ENCODE assay signal across 24 cellular contexts in the genomic region with DNA sequence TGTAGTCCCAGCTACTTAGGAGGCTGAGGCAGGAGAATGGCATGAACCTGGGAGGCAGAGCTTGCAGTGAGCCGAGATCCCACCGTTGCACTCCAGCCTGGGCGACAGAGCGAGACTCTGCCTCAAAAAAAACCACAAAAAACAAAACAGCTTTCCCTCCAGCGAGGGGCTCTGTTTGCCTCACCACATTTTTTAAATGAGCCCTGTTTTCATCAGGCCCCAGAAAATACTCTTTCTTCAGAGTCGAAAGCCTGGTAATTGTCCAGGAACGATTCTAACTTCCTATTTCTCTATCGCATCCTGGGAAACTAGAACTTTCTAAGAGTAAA. TPM values are rescaled to one million over a fixed set of nuclear protein-coding genes. Genes with fewer than 3 reads are reported as not detected.
DNase-seq lines count a peak whose midpoint lies in the region; ATAC-seq, FAIRE-seq and TF ChIP-seq lines count a peak whose summit lies in the region.
"Had no signal": no experiment of that assay in that cellular context is flagged by ENCODE, and none has a peak within 500 bp of the region (broad histone marks: within the 10 kb centered on the region; RNA-seq: fewer than 3 reads in every experiment).

No MANE protein-coding gene starts in this region.

- no peaks in the 10 kb centered on the region for H3K9me3 ChIP-seq in DOHH2 (ENCODE audit: control insufficient read depth, insufficient read depth, low read length)
- no peaks in the 10 kb centered on the region for H3K9me3 ChIP-seq in GM12878 (replicated peaks; ENCODE audit: control insufficient read depth, insufficient read depth, low read length)
- H3K9me3 ChIP-seq in H9 (ENCODE audit: control insufficient read depth, low read depth, low read length), result no peaks in the 10 kb centered on the region
- H3K9me3 ChIP-seq: SK-N-SH had no signal

- SMC1A ChIA-PET in GM12878 (lab: Charles Lee; ENCODE audit: uncharacterized antibody, unreplicated experiment), result no interaction called here

- H4K20me1 ChIP-seq in DOHH2 (ENCODE audit: control insufficient read depth, insufficient read depth, low read depth, low read length) (0 out of 2 replicates have a peak, but pooled peaks cover 2% of the 10 kb centered on the region), GM12878 (ENCODE audit: control insufficient read depth, insufficient read depth) (no peaks in the 10 kb centered on the region), H9 (ENCODE audit: control insufficient read depth, insufficient read depth, insufficient read length) (no peaks in the 10 kb centered on the region)

- H3K4me3 Mint-ChIP-seq in H9, result no peak overlapping the region
- H3K4me3 Mint-ChIP-seq: CD14-positive monocyte, T-helper 17 cell had no signal

- in situ Hi-C loops in GM12878 (cut with MboI), result no loop called here

- no peak for TF ChIP-seq POLR2A in GM12878 (IDR thresholded peaks at IDR 0.05; ENCODE audit: low read depth, low read length)

- TF ChIP-seq EP300 in GM12878 (IDR thresholded peaks at IDR 0.05; ENCODE audit: borderline replicate concordance in 1 of 2, control insufficient read depth in 1 of 2, low read depth in 2 of 2, low read length in 2 of 2), result no peak

- H3T11ph ChIP-seq in H9 (ENCODE audit: low read length), result no peak overlapping the region

- H4K91ac ChIP-seq in H9 (ENCODE audit: insufficient read length, low read depth, low read length), result no peak overlapping the region

- H3K56ac ChIP-seq in H9 (ENCODE audit: insufficient read length, low read depth, low read length), result no peak overlapping the region

- peak overlapping the region; percentile 59 for H3K27ac ChIP-seq in DOHH2 (ENCODE audit: low read depth, low read length)
- H3K27ac ChIP-seq in GM12878 (ENCODE audit: control insufficient read depth, insufficient read depth), result no peak overlapping the region
- H3K27ac ChIP-seq in H9 (ENCODE audit: insufficient read length, low read depth, low read length), result no peak overlapping the region

- H3K4me1 ChIP-seq in DOHH2 (ENCODE audit: control insufficient read depth, low read length) (peaks cover 26% of the 10 kb centered on the region), GM12878 (ENCODE audit: control insufficient read depth, insufficient read depth, low read length) (peaks cover 5% of the 10 kb centered on the region; the same call in 1 of the 2 replicates), H9 (ENCODE audit: insufficient read depth, low read length) (no peaks in the 10 kb centered on the region)

- no peak overlapping the region for H3K23ac ChIP-seq in H9 (ENCODE audit: insufficient read length, low read depth, low read length)

- H4K5ac ChIP-seq in H9 (ENCODE audit: insufficient read length, low read depth, low read length), result no peak overlapping the region

- H3K79me1 ChIP-seq in H9 (ENCODE audit: insufficient read depth, low read depth, low read length, poor library complexity, severe bottlenecking), result no peaks in the 10 kb centered on the region

- H2AK5ac ChIP-seq in H9 (ENCODE audit: insufficient read length, low read length), result no peak overlapping the region

- H2BK15ac ChIP-seq in H9 (ENCODE audit: low read depth, low read length), result no peak overlapping the region

- no peak overlapping the region for H3K4ac ChIP-seq in H9 (ENCODE audit: low read depth, low read length)

- FAIRE-seq in GM12878 (lab: Jason Lieb, UNC), result no peak
- FAIRE-seq: H1, RCC 7860 had no signal

- RAD21 ChIA-PET in GM12878 (lab: Charles Lee; ENCODE audit: unreplicated experiment), result no interaction called here

- H2BK120ac ChIP-seq in H9 (ENCODE audit: low read depth, low read length, poor library complexity, severe bottlenecking), result no peak overlapping the region

- peak; percentile 31 for ATAC-seq in GM12878
- ATAC-seq: HCT116, T-helper 17 cell had no signal

- TF ChIP-seq RAD21 in GM12878 (IDR thresholded peaks at IDR 0.05; ENCODE audit: insufficient read depth, low read depth, low read length), result no peak

- H3K9me2 ChIP-seq in DOHH2 (replicated peaks; ENCODE audit: control insufficient read depth, low read length), result no peaks in the 10 kb centered on the region
- H3K9me2 ChIP-seq: SK-N-SH had no signal

- H4K8ac ChIP-seq in H9 (replicated peaks; ENCODE audit: insufficient read length, low read depth, low read length), result no peak overlapping the region

- no peak overlapping the region for H2BK5ac ChIP-seq in H9 (ENCODE audit: insufficient read length, low read length)

- H3F3A ChIP-seq in DOHH2 (ENCODE audit: control insufficient read depth, insufficient read depth), result peaks cover 7% of the 10 kb centered on the region

- peak overlapping the region; percentile 56 for H3K4me3 ChIP-seq in DOHH2 (ENCODE audit: low read length)
- no peak overlapping the region for H3K4me3 ChIP-seq in GM12878

- no peaks in the 10 kb centered on the region for H3K4me1 Mint-ChIP-seq in H9
- H3K4me1 Mint-ChIP-seq: CD14-positive monocyte had no signal

- H3K36me3 Mint-ChIP-seq in H9 (ENCODE audit: insufficient read depth in 1 of 3, low read depth in 3 of 3), result peaks cover 14 to 24% (median 22%) of the 10 kb centered on the region in 3 experiments; a peak in 6 of 7 replicates

- WGBS in GM12878 (ENCODE audit: insufficient coverage, insufficient replicate concordance, low lambda C conversion rate, missing lambda C conversion rate), result 4% methylated on average over 8 of the region's 8 CpGs
- no CpG with 5 or more reads among the region's 8 CpGs for WGBS in H9 (ENCODE audit: extremely low coverage, insufficient read length, low lambda C conversion rate)

- no peak overlapping the region for H3K18ac ChIP-seq in H9 (ENCODE audit: insufficient read length, low read depth, low read length)

- H2BK12ac ChIP-seq in H9 (ENCODE audit: insufficient read length, low read depth, low read length), result no peak overlapping the region

- H3K27me3 ChIP-seq in DOHH2 (ENCODE audit: control insufficient read depth, low read length), result no peaks in the 10 kb centered on the region
- H3K27me3 ChIP-seq in GM12878 (replicated peaks in 1 of 2; ENCODE audit: control insufficient read depth in 2 of 2, insufficient read depth in 2 of 2, low read length in 1 of 2), result no peaks in the 10 kb centered on the region
- H3K27me3 ChIP-seq in H9 (ENCODE audit: insufficient read depth, low read length), result no peaks in the 10 kb centered on the region

- peak; percentile 60 for DNase-seq in NAMALWA (ENCODE audit: low spot score)
- DNase-seq in GM12878 (ENCODE audit: low read depth, low spot score), result no peak
- DNase-seq in H9, result no peak
- no peak for DNase-seq in hepatic stellate cell (ENCODE audit: low spot score)
- no peak for DNase-seq in NCI-H187 (lab: John Stamatoyannopoulos, UW)
- DNase-seq in T-helper 9 cell, result no peak
- DNase-seq: Calu3, IMR-90, Karpas-422, NCI-H1105, NCI-H1436 treated with DMSO at 0.1 percent for 48 hours, NCI-H2029 treated with DMSO at 0.1 percent for 48 hours, NCI-H2227 treated with DMSO at 0.1 percent for 48 hours, NCI-H510A, NCI-H69, SK-N-SH, T-helper 17 cell had no signal

- no peak for TF ChIP-seq CTCF in DOHH2 (IDR thresholded peaks at IDR 0.05; ENCODE audit: low read depth, low read length, poor library complexity, severe bottlenecking)
- TF ChIP-seq CTCF in GM12878 (IDR thresholded peaks at IDR 0.05 in 2 of 3, conservative IDR thresholded peaks at IDR 0.05 in 1 of 3; ENCODE audit: control insufficient read depth in 2 of 3, extremely low read depth in 1 of 3, insufficient read depth in 1 of 3, low read depth in 3 of 3, low read length in 3 of 3), result no peak
- TF ChIP-seq CTCF in H9 (conservative IDR thresholded peaks at IDR 0.05), result no peak

- CTCF ChIA-PET in GM12878 (lab: Yijun Ruan, JAX), result interaction anchor here (0.8 kb wide), 1 partner anchor 184 kb away, joined by 3 read pairs; no protein-coding TSS in a partner anchor

- no peak overlapping the region for H3K14ac ChIP-seq in H9 (ENCODE audit: insufficient read depth, low read length)

- no peak overlapping the region for H3K27ac Mint-ChIP-seq in H9

- H3K4me2 ChIP-seq in DOHH2 (ENCODE audit: low read length) (peak overlapping the region; percentile 71), GM12878 (ENCODE audit: control insufficient read depth, insufficient read depth) (no peak overlapping the region), H9 (ENCODE audit: insufficient read depth, insufficient read length, low read length) (no peak overlapping the region)
- H3K4me2 ChIP-seq: SK-N-SH had no signal

- no peaks in the 10 kb centered on the region for H3K9me3 Mint-ChIP-seq in H9
- H3K9me3 Mint-ChIP-seq: CD14-positive monocyte had no signal

- H3K36me3 ChIP-seq in DOHH2 (ENCODE audit: control insufficient read depth, low read length), result peaks cover 57% of the 10 kb centered on the region
- peaks cover 14 to 16% of the 10 kb centered on the region in 2 experiments; a peak in 3 of 4 replicates for H3K36me3 ChIP-seq in GM12878 (ENCODE audit: control insufficient read depth in 2 of 2, insufficient read depth in 2 of 2, low read length in 1 of 2)

- no TSS peak for BruUV-seq in GM12878 (replicated peaks; lab: Mats Ljungman, UMichigan)

- POLR2A ChIA-PET in GM12878 (lab: Charles Lee), result no interaction called here

- H3K23me2 ChIP-seq in H9 (ENCODE audit: insufficient read length, low read depth, low read length, poor library complexity, severe bottlenecking), result no peaks in the 10 kb centered on the region

- H3K27me3 Mint-ChIP-seq in H9 (ENCODE audit: low read depth), result no peaks in the 10 kb centered on the region
- H3K27me3 Mint-ChIP-seq: T-helper 17 cell had no signal

- no peak overlapping the region for H3K9ac ChIP-seq in GM12878 (ENCODE audit: control insufficient read depth, insufficient read depth, low read length)
- H3K9ac ChIP-seq in H9 (ENCODE audit: extremely low read depth, insufficient read length, low read length), result no peak overlapping the region
- H3K9ac ChIP-seq: SK-N-SH had no signal

- H2AFZ ChIP-seq in GM12878 (ENCODE audit: control insufficient read depth, low read depth, low read length), result no peak overlapping the region
- no peak overlapping the region for H2AFZ ChIP-seq in H9 (ENCODE audit: low read length)

- H3K79me2 ChIP-seq in DOHH2 (ENCODE audit: control insufficient read depth, low read length) (peaks cover 38% of the 10 kb centered on the region), GM12878 (ENCODE audit: control insufficient read depth, insufficient read depth, low read length) (no peaks in the 10 kb centered on the region), H9 (ENCODE audit: insufficient read depth, low read length) (no peaks in the 10 kb centered on the region; the same call in 1 of the 2 replicates)

- no peak overlapping the region for H2BK20ac ChIP-seq in H9 (ENCODE audit: low read depth, low read length, poor library complexity, severe bottlenecking)

- intact Hi-C loops in GM12878 (cut with micrococcal nuclease; ENCODE audit: unreplicated experiment), result no loop called here

RNA-seq across cellular contexts. Expression of a gene that starts 12.2 kb away (rescaled TPM):
- 48.5 and 51.0 TPM in 2 replicates for total RNA-seq in GM12878 (2013; cell fraction: nucleolus; rRNA removed)
- total RNA-seq in GM12878 (2014; rRNA removed), result 40.9 and 44.1 TPM in 2 replicates
- 19.3 and 28.5 TPM in 2 replicates for total RNA-seq in GM12878 (2014; rRNA removed; fragmentation: Illumina TruSeq; extraction: Trizol)
- total RNA-seq in GM12878 (2021), result 40.4 and 52.4 TPM in 2 replicates
- polyA plus RNA-seq in GM12878 (2011; ENCODE audit: low read depth), result 12.8 TPM
- polyA plus RNA-seq in GM12878 (2011; rRNA removed), result 22.2 and 32.9 TPM in 2 replicates
- 44.6 and 54.2 TPM in 2 replicates for polyA plus RNA-seq in GM12878 (2011; cell fraction: cytosol; rRNA removed)
- 23.9 and 38.8 TPM in 2 replicates for polyA plus RNA-seq in GM12878 (2011; cell fraction: nucleus; rRNA removed)
- polyA plus RNA-seq in GM12878 (2012), result 18.6 and 25.9 TPM in 2 replicates
- polyA plus RNA-seq in GM12878 (2014; fragmentation: Illumina TruSeq; extraction: Trizol), result 10.4 and 31.4 TPM in 2 replicates
- polyA plus RNA-seq in GM12878 (2014; fragmentation: Nextera tagmentation; extraction: Ambion mirVana), result 1 to 10 TPM; 6.2 to 7.3 TPM
- 44.5 and 45.2 TPM in 2 replicates for polyA plus RNA-seq in GM12878 (2014; rRNA removed)
- polyA plus RNA-seq in GM12878 (2016; fragmentation: Nextera tagmentation; extraction: Ambion mirVana), result 10 to 100 TPM; 35.8 to 38.6 TPM
- 15.4 and 31.5 TPM in 2 replicates for polyA minus RNA-seq in GM12878 (2011; rRNA and poly(A)+ RNA removed)
- polyA minus RNA-seq in GM12878 (2011; cell fraction: cytosol; rRNA and poly(A)+ RNA removed), result 6.9 and 9.5 TPM in 2 replicates
- polyA minus RNA-seq in GM12878 (2011; cell fraction: nucleus; rRNA and poly(A)+ RNA removed), result 8.2 and 26.7 TPM in 2 replicates
- total RNA-seq in H9 (2021), result 25.1 and 27.7 TPM in 2 replicates

RNA-seq across cellular contexts. Expression of a gene that starts 25.0 kb away (rescaled TPM):
- total RNA-seq in GM12878 (2013; cell fraction: nucleolus; rRNA removed), result not detected in 2 replicates
- total RNA-seq in GM12878 (2014; rRNA removed), result not detected in 2 replicates
- total RNA-seq in GM12878 (2014; rRNA removed; fragmentation: Illumina TruSeq; extraction: Trizol), result not detected in 2 replicates
- not detected in 2 replicates for total RNA-seq in GM12878 (2021)
- polyA plus RNA-seq in GM12878 (2011; ENCODE audit: low read depth), result not detected
- polyA plus RNA-seq in GM12878 (2011; rRNA removed), result not detected in 2 replicates
- polyA plus RNA-seq in GM12878 (2011; cell fraction: cytosol; rRNA removed), result not detected in 2 replicates
- polyA plus RNA-seq in GM12878 (2011; cell fraction: nucleus; rRNA removed), result not detected in 2 replicates
- 0.04 TPM in 1 of 2 replicates, not detected in the other for polyA plus RNA-seq in GM12878 (2012)
- polyA plus RNA-seq in GM12878 (2014; fragmentation: Illumina TruSeq; extraction: Trizol), result not detected in 2 replicates
- polyA plus RNA-seq in GM12878 (2014; fragmentation: Nextera tagmentation; extraction: Ambion mirVana), result not detected
- not detected in 2 replicates for polyA plus RNA-seq in GM12878 (2014; rRNA removed)
- polyA plus RNA-seq in GM12878 (2016; fragmentation: Nextera tagmentation; extraction: Ambion mirVana), result not detected
- polyA minus RNA-seq in GM12878 (2011; rRNA and poly(A)+ RNA removed), result not detected in 2 replicates
- polyA minus RNA-seq in GM12878 (2011; cell fraction: cytosol; rRNA and poly(A)+ RNA removed), result not detected in 2 replicates
- polyA minus RNA-seq in GM12878 (2011; cell fraction: nucleus; rRNA and poly(A)+ RNA removed), result not detected in 2 replicates
- 1.8 and 1.9 TPM in 2 replicates for total RNA-seq in H9 (2021)
- total RNA-seq: A673, Calu3, IMR-90, M059J, T-helper 17 cell had no signal
- polyA plus RNA-seq: CD14-positive monocyte, IMR-90 had no signal

RNA-seq across cellular contexts. Expression of a gene that starts 43.3 kb away (rescaled TPM):
- total RNA-seq in GM12878 (2013; cell fraction: nucleolus; rRNA removed), result 105 and 133 TPM in 2 replicates
- total RNA-seq in GM12878 (2014; rRNA removed), result 16.3 and 17.4 TPM in 2 replicates
- total RNA-seq in GM12878 (2014; rRNA removed; fragmentation: Illumina TruSeq; extraction: Trizol), result 12.4 and 13.3 TPM in 2 replicates
- 22.3 and 24.1 TPM in 2 replicates for total RNA-seq in GM12878 (2021)
- 14.8 TPM for polyA plus RNA-seq in GM12878 (2011; ENCODE audit: low read depth)
- 10.9 and 15.8 TPM in 2 replicates for polyA plus RNA-seq in GM12878 (2011; rRNA removed)
- 12.0 and 14.6 TPM in 2 replicates for polyA plus RNA-seq in GM12878 (2011; cell fraction: cytosol; rRNA removed)
- polyA plus RNA-seq in GM12878 (2011; cell fraction: nucleus; rRNA removed), result 67.4 and 67.5 TPM in 2 replicates
- polyA plus RNA-seq in GM12878 (2012), result 20.8 and 23.0 TPM in 2 replicates
- polyA plus RNA-seq in GM12878 (2014; fragmentation: Illumina TruSeq; extraction: Trizol), result 15.0 and 16.4 TPM in 2 replicates
- 1 to 10 TPM; 2.8 to 4.1 TPM for polyA plus RNA-seq in GM12878 (2014; fragmentation: Nextera tagmentation; extraction: Ambion mirVana)
- 12.7 and 14.4 TPM in 2 replicates for polyA plus RNA-seq in GM12878 (2014; rRNA removed)
- 10 to 100 TPM; 13.8 to 15.4 TPM for polyA plus RNA-seq in GM12878 (2016; fragmentation: Nextera tagmentation; extraction: Ambion mirVana)
- polyA minus RNA-seq in GM12878 (2011; rRNA and poly(A)+ RNA removed), result 66.0 and 206 TPM in 2 replicates
- polyA minus RNA-seq in GM12878 (2011; cell fraction: cytosol; rRNA and poly(A)+ RNA removed), result 5.5 and 6.5 TPM in 2 replicates
- polyA minus RNA-seq in GM12878 (2011; cell fraction: nucleus; rRNA and poly(A)+ RNA removed), result 27.1 and 49.9 TPM in 2 replicates
- 42.9 and 47.3 TPM in 2 replicates for total RNA-seq in H9 (2021)

RNA-seq across cellular contexts. Expression of a gene that starts 51.5 kb away (rescaled TPM):
- 55.6 and 59.3 TPM in 2 replicates for total RNA-seq in GM12878 (2013; cell fraction: nucleolus; rRNA removed)
- total RNA-seq in GM12878 (2014; rRNA removed) (8.1 and 12.4 TPM in 2 replicates), GM12878 (2014; rRNA removed; fragmentation: Illumina TruSeq; extraction: Trizol) (6.1 and 6.6 TPM in 2 replicates), GM12878 (2021) (10.4 and 11.1 TPM in 2 replicates), H9 (2021) (18.8 and 22.2 TPM in 2 replicates)
- polyA plus RNA-seq in GM12878 (2011; ENCODE audit: low read depth), result 2.8 TPM
- polyA plus RNA-seq in GM12878 (2011; rRNA removed) (11.7 and 12.1 TPM in 2 replicates), GM12878 (2014; fragmentation: Illumina TruSeq; extraction: Trizol) (7.0 and 8.2 TPM in 2 replicates), GM12878 (2014; fragmentation: Nextera tagmentation; extraction: Ambion mirVana) (1 to 10 TPM; 1.8 to 2.2 TPM), GM12878 (2014; rRNA removed) (20.0 and 21.8 TPM in 2 replicates), GM12878 (2016; fragmentation: Nextera tagmentation; extraction: Ambion mirVana) (1 to 10 TPM; 2.4 to 2.8 TPM)
- polyA plus RNA-seq in GM12878 (2011; cell fraction: cytosol; rRNA removed), result 8.8 and 17.7 TPM in 2 replicates
- 46.7 and 57.7 TPM in 2 replicates for polyA plus RNA-seq in GM12878 (2011; cell fraction: nucleus; rRNA removed)
- 6.1 and 8.3 TPM in 2 replicates for polyA plus RNA-seq in GM12878 (2012)
- 9.8 and 20.6 TPM in 2 replicates for polyA minus RNA-seq in GM12878 (2011; rRNA and poly(A)+ RNA removed)
- polyA minus RNA-seq in GM12878 (2011; cell fraction: cytosol; rRNA and poly(A)+ RNA removed), result 6.7 and 7.0 TPM in 2 replicates
- 13.2 and 25.6 TPM in 2 replicates for polyA minus RNA-seq in GM12878 (2011; cell fraction: nucleus; rRNA and poly(A)+ RNA removed)

RNA-seq across cellular contexts. Expression of a gene that starts 51.8 kb away (rescaled TPM):
- total RNA-seq in GM12878 (2013; cell fraction: nucleolus; rRNA removed), result 59.7 and 68.2 TPM in 2 replicates
- total RNA-seq in GM12878 (2014; rRNA removed) (323 and 324 TPM in 2 replicates), GM12878 (2014; rRNA removed; fragmentation: Illumina TruSeq; extraction: Trizol) (210 and 216 TPM in 2 replicates), GM12878 (2021) (348 and 359 TPM in 2 replicates), H9 (2021) (332 and 337 TPM in 2 replicates)
- polyA plus RNA-seq in GM12878 (2011; ENCODE audit: low read depth), result 125 TPM
- polyA plus RNA-seq in GM12878 (2011; rRNA removed) (273 and 397 TPM in 2 replicates), GM12878 (2014; fragmentation: Illumina TruSeq; extraction: Trizol) (131 and 219 TPM in 2 replicates), GM12878 (2014; fragmentation: Nextera tagmentation; extraction: Ambion mirVana) (100 to 1,000 TPM; 333 to 546 TPM), GM12878 (2014; rRNA removed) (369 and 389 TPM in 2 replicates), GM12878 (2016; fragmentation: Nextera tagmentation; extraction: Ambion mirVana) (100 to 1,000 TPM; 824 to 857 TPM)
- polyA plus RNA-seq in GM12878 (2011; cell fraction: cytosol; rRNA removed), result 444 and 554 TPM in 2 replicates
- polyA plus RNA-seq in GM12878 (2011; cell fraction: nucleus; rRNA removed), result 378 and 385 TPM in 2 replicates
- polyA plus RNA-seq in GM12878 (2012), result 199 and 211 TPM in 2 replicates
- polyA minus RNA-seq in GM12878 (2011; rRNA and poly(A)+ RNA removed), result 170 and 184 TPM in 2 replicates
- polyA minus RNA-seq in GM12878 (2011; cell fraction: cytosol; rRNA and poly(A)+ RNA removed), result 58.0 and 86.2 TPM in 2 replicates
- 32.9 and 52.9 TPM in 2 replicates for polyA minus RNA-seq in GM12878 (2011; cell fraction: nucleus; rRNA and poly(A)+ RNA removed)
